8 cellular contexts compared by ENCODE assay signal in the genomic region with DNA sequence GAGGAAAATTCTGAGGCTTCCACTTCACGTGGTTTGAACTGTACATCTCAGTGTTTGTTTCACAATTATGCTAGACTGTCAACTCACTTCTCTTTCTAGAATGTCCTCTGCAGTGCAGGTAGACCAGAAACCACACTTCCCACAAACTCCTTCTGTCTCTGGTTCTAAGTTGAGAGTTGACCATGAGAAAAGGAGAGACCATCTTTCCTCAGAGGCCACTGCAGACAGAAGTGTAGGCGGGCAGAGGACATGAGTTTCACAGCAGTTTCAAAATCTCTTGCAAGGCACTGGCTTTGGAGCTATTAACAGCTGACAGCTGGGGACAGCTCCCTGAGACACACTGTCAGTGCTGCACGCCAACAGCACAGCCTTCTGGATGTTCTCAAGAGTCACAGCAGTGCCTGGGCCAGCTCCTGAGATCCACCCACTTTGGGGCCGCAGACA. TPM values are rescaled to one million over a fixed set of nuclear protein-coding genes. Genes with fewer than 3 reads are reported as not detected.
A peak's percentile ranks its signal among the peaks of the same experiment; 100 is the strongest.
DNase-seq lines count a peak whose midpoint lies in the region; ATAC-seq and TF ChIP-seq lines count a peak whose summit lies in the region.

No MANE protein-coding gene starts in this region.

- H3K27me3 ChIP-seq in tibial artery, result no peaks in the 10 kb centered on the region

- no peaks in the 10 kb centered on the region for H3K4me1 ChIP-seq in tibial artery

- H3K9me3 ChIP-seq in tibial artery, result no peaks in the 10 kb centered on the region

- peak; percentile 93 for ATAC-seq in GM21619 (IDR thresholded peaks at IDR 0.05; ENCODE audit: unreplicated experiment)
- ATAC-seq in left ventricle myocardium superior, result peak; percentile 99

- TF ChIP-seq CTCF in GM12865 (IDR thresholded peaks at IDR 0.05; ENCODE audit: insufficient read depth, low read depth, low read length, missing control alignments), result peak; percentile 43
- no peak for TF ChIP-seq CTCF in tibial artery (IDR thresholded peaks at IDR 0.05)

- DNase-seq in GM12865 (ENCODE audit: low read depth) (peak; percentile 86), KG1 (lab: John Stamatoyannopoulos, UW) (peak; percentile 2), left ventricle myocardium superior (peak; percentile 70), SW480 (ENCODE audit: low spot score) (no peak), activated gamma-delta T cell (lab: John Stamatoyannopoulos, UW) (no peak), NCI-H187 (lab: John Stamatoyannopoulos, UW) (no peak), tibial artery (no peak)

- intact Hi-C loops in left ventricle myocardium superior (cut with micrococcal nuclease), result no loop called here
- intact Hi-C loops in tibial artery (cut with DNase I; ENCODE audit: low total_unique reads), result no loop called here

- H3K4me3 ChIP-seq in GM12865 (ENCODE audit: low read depth, low read length), result no peak overlapping the region
- no peak overlapping the region for H3K4me3 ChIP-seq in tibial artery

- H3K27ac ChIP-seq in tibial artery, result no peak overlapping the region

- H3K36me3 ChIP-seq in tibial artery, result peaks cover 49 to 63% (median 61%) of the 10 kb centered on the region in 3 donors

RNA-seq across cellular contexts. Expression of a gene that starts 55.4 kb away (rescaled TPM):
- total RNA-seq in left ventricle myocardium superior, result 3.5 TPM

RNA-seq across cellular contexts. Expression of a gene that starts 56.2 kb away (rescaled TPM):
- 59.0 TPM for total RNA-seq in left ventricle myocardium superior

Comparison
In these comparisons a context has a peak if more than half of its experiments do, and no peak if none do; other contexts are left out.
1. DNase-seq: peak in GM12865 (single experiment), KG1 (single experiment) and left ventricle myocardium superior (single experiment); none in SW480 (single experiment), activated gamma-delta T cell (single experiment), NCI-H187 (0 of 2) and tibial artery (0 of 2).